ENCODE assay signal across 11 cellular contexts in genomic region chr20:45503430-45503829, GRCh38. TPM values are rescaled to one million over a fixed set of nuclear protein-coding genes. Genes with fewer than 3 reads are reported as not detected.
"Had no signal": no experiment of that assay in that cellular context is flagged by ENCODE, and none has a peak within 500 bp of the region (broad histone marks: within the 10 kb centered on the region; RNA-seq: fewer than 3 reads in every experiment).

No MANE protein-coding gene starts in this region.

- ATAC-seq: GM23338 had no signal

- H3K4me3 ChIP-seq: GM23338 had no signal

- H3K4me2 ChIP-seq: GM23338, KMS-11 had no signal

- H2AFZ ChIP-seq: GM23338 had no signal

- DNase-seq: H9, HCEC 1CT, HFFc6, IMR-90, Karpas-422, KBM-7 had no signal

- H3K9ac ChIP-seq: KMS-11 had no signal

- H3K27ac ChIP-seq: KMS-11 had no signal

- FAIRE-seq: H1, H54 had no signal

RNA-seq across cellular contexts. Expression of gene SPINT3, which starts 12.0 kb away (rescaled TPM):
- total RNA-seq: GM23338, H1, H9, HFFc6, HT-29, IMR-90 had no signal
- polyA plus RNA-seq: GM23338, H1, IMR-90 had no signal

RNA-seq across cellular contexts. Expression of gene WFDC2, which starts 33.9 kb away (rescaled TPM):
- total RNA-seq: IMR-90 had no signal
- polyA plus RNA-seq: IMR-90 had no signal

RNA-seq across cellular contexts. Expression of gene WFDC6, which starts 35.9 kb away (rescaled TPM):
- total RNA-seq: GM23338, H1, H9, HFFc6, HT-29, IMR-90 had no signal
- polyA plus RNA-seq: GM23338, H1, IMR-90 had no signal

RNA-seq across cellular contexts. Expression of gene EPPIN, which starts 43.8 kb away (rescaled TPM):
- total RNA-seq: GM23338, H1, H9, HFFc6, HT-29, IMR-90 had no signal
- polyA plus RNA-seq: IMR-90 had no signal
